9 cellular contexts compared by ENCODE assay signal in genomic region chr11:33722579-33723234, GRCh38. TPM values are rescaled to one million over a fixed set of nuclear protein-coding genes. Genes with fewer than 3 reads are reported as not detected.
DNase-seq lines count a peak whose midpoint lies in the region; ATAC-seq and TF ChIP-seq lines count a peak whose summit lies in the region.
"Had no signal": no experiment of that assay in that cellular context is flagged by ENCODE, and none has a peak within 500 bp of the region (broad histone marks: within the 10 kb centered on the region; RNA-seq: fewer than 3 reads in every experiment).

No MANE protein-coding gene starts in this region.

- TF ChIP-seq EP300 in stomach (IDR thresholded peaks at IDR 0.05), result no peak

- no peak for TF ChIP-seq CTCF in right atrium auricular region (IDR thresholded peaks at IDR 0.05)
- TF ChIP-seq CTCF in stomach (IDR thresholded peaks at IDR 0.05), result no peak

- H3K36me3 Mint-ChIP-seq in activated CD4-positive, alpha-beta memory T cell treated with anti-CD3 and anti-CD28 coated beads for 36 hours, result peaks cover 27% of the 10 kb centered on the region

- no peak for TF ChIP-seq POLR2A in stomach (IDR thresholded peaks at IDR 0.05)

- CTCF ChIA-PET in activated CD4-positive, alpha-beta memory T cell treated with anti-CD3 and anti-CD28 coated beads for 36 hours (lab: Charles Lee), result interaction anchor here (0.7 to 1.3 kb wide), 5 partner anchors 13 to 20 kb away, joined by 3 to 5 read pairs (median 4); no protein-coding TSS in a partner anchor

- H3K27me3 Mint-ChIP-seq in activated CD4-positive, alpha-beta memory T cell treated with anti-CD3 and anti-CD28 coated beads for 36 hours, result no peaks in the 10 kb centered on the region

- intact Hi-C loops in activated CD4-positive, alpha-beta memory T cell treated with anti-CD3 and anti-CD28 coated beads for 36 hours (cut with micrococcal nuclease), result loop anchor here (1.0 to 5.0 kb wide), 3 partner anchors 10 to 50 kb away; partner anchors contain the start of gene FBXO3
- intact Hi-C loops in stomach (cut with DNase I; ENCODE audit: low total_unique reads), result no loop called here

- H3K36me3 ChIP-seq in right atrium auricular region, result peaks cover 47% of the 10 kb centered on the region
- H3K36me3 ChIP-seq in stomach, result peaks cover 42 to 51% (median 46%) of the 10 kb centered on the region in 4 donors

- H3K27ac Mint-ChIP-seq in activated CD4-positive, alpha-beta memory T cell treated with anti-CD3 and anti-CD28 coated beads for 36 hours, result peak overlapping the region; percentile 81

- H3K4me1 ChIP-seq in right atrium auricular region, result peaks cover 0 to 79% of the 10 kb centered on the region in 2 donors
- peaks cover 28 to 76% (median 58%) of the 10 kb centered on the region in 4 donors for H3K4me1 ChIP-seq in stomach

- H3K9me3 ChIP-seq in right atrium auricular region, result no peaks in the 10 kb centered on the region
- H3K9me3 ChIP-seq in stomach, result no peaks in the 10 kb centered on the region

- H3K27ac ChIP-seq in right atrium auricular region (peak overlapping the region; percentile 91 to 93), stomach (peak overlapping the region; percentile 56 to 85 (median 79))

- ATAC-seq in GM18907 (IDR thresholded peaks at IDR 0.05; ENCODE audit: unreplicated experiment), result peak; percentile 84
- ATAC-seq in HG02852 (IDR thresholded peaks at IDR 0.05; ENCODE audit: unreplicated experiment), result peak; percentile 84

- DNase-seq in activated CD4-positive, alpha-beta memory T cell treated with anti-CD3 and anti-CD28 coated beads for 36 hours, result peak; percentile 82
- DNase-seq in right atrium auricular region (ENCODE audit: low spot score) (no peak), stomach (no peak), cerebellar cortex (ENCODE audit: low spot score) (no peak), KBM-7 (no peak), putamen (ENCODE audit: low spot score) (no peak)

- POLR2A ChIA-PET in activated CD4-positive, alpha-beta memory T cell treated with anti-CD3 and anti-CD28 coated beads for 36 hours (lab: Charles Lee), result interaction anchor here (0.7 to 2.0 kb wide), 6 partner anchors 9 to 31 kb away, joined by 3 to 13 read pairs (median 4); partner anchors contain the start of gene CD59

- no peak overlapping the region for H3K4me3 Mint-ChIP-seq in activated CD4-positive, alpha-beta memory T cell treated with anti-CD3 and anti-CD28 coated beads for 36 hours

- H3K4me3 ChIP-seq in right atrium auricular region (no peak overlapping the region), stomach (no peak overlapping the region)

- no peaks in the 10 kb centered on the region for H3K9me3 Mint-ChIP-seq in activated CD4-positive, alpha-beta memory T cell treated with anti-CD3 and anti-CD28 coated beads for 36 hours

- peaks cover 46% of the 10 kb centered on the region for H3K4me1 Mint-ChIP-seq in activated CD4-positive, alpha-beta memory T cell treated with anti-CD3 and anti-CD28 coated beads for 36 hours (ENCODE audit: low read depth)

- in situ Hi-C loops in KBM-7 (cut with MboI; ENCODE audit: low pct_unique_long_range_greater_than_20kb, low sequenced_read_pairs), result no loop called here

- 44 to 83% (median 68%) methylated on average over 2 of the region's 2 CpGs for WGBS in stomach, 5 donors

- H3K27me3 ChIP-seq in right atrium auricular region, result no peaks in the 10 kb centered on the region
- H3K27me3 ChIP-seq in stomach, result no peaks in the 10 kb centered on the region

RNA-seq across cellular contexts. Expression of gene CD59, which starts 13.5 kb away (rescaled TPM):
- 10 to 100 TPM; 79.4 TPM for total RNA-seq in activated CD4-positive, alpha-beta memory T cell treated with anti-CD3 and anti-CD28 coated beads for 36 hours
- 100 to 1,000 TPM; 414 to 561 TPM for total RNA-seq in right atrium auricular region
- 100 to 1,000 TPM in 3 of 5 donors, 10 to 100 TPM in 1, 1 to 10 TPM in 1; 6.4 to 225 (median 111) TPM for total RNA-seq in stomach
- 100 to 1,000 TPM in 2 of 3 donors, 10 to 100 TPM in 1; 89.1 to 200 (median 166) TPM for polyA plus RNA-seq in stomach

RNA-seq across cellular contexts. Expression of gene C11orf91, which starts 22.1 kb away (rescaled TPM):
- not detected for total RNA-seq in activated CD4-positive, alpha-beta memory T cell treated with anti-CD3 and anti-CD28 coated beads for 36 hours
- total RNA-seq in right atrium auricular region (not detected), stomach (not detected)
- polyA plus RNA-seq in stomach, result not detected
- total RNA-seq: mononuclear cell had no signal

RNA-seq across cellular contexts. Expression of gene FBXO3, which starts 51.6 kb away (rescaled TPM):
- total RNA-seq in activated CD4-positive, alpha-beta memory T cell treated with anti-CD3 and anti-CD28 coated beads for 36 hours, result 10 to 100 TPM; 16.5 to 17.7 TPM
- total RNA-seq in right atrium auricular region, result 10 to 100 TPM; 30.7 to 47.9 TPM
- total RNA-seq in stomach, result 10 to 100 TPM in 4 of 5 donors, 1 to 10 TPM in 1; 4.9 to 63.0 (median 25.9) TPM
- polyA plus RNA-seq in stomach, result 10 to 100 TPM; 14.5 to 25.7 (median 16.2) TPM
